8 cellular contexts compared by ENCODE assay signal in genomic region chr16:71894229-71894920, GRCh38. TPM values are rescaled to one million over a fixed set of nuclear protein-coding genes. Genes with fewer than 3 reads are reported as not detected.
DNase-seq lines count a peak whose midpoint lies in the region; ATAC-seq and TF ChIP-seq lines count a peak whose summit lies in the region.

No MANE protein-coding gene starts in this region.

- TF ChIP-seq EP300 in tibial nerve (IDR thresholded peaks at IDR 0.05): peak in 1 of 2 donors; percentile 33

- 1% methylated on average over 17 to 30 of the region's 31 CpGs for WGBS in esophagus squamous epithelium, 2 donors
- 0% methylated on average over 31 of the region's 31 CpGs for WGBS in tibial nerve, 2 donors

- TF ChIP-seq CTCF in esophagus squamous epithelium (IDR thresholded peaks at IDR 0.05) (peak in 1 of 6 experiments; percentile 9), tibial nerve (IDR thresholded peaks at IDR 0.05) (no peak)

- peaks cover 10 to 41% (median 27%) of the 10 kb centered on the region in 3 donors for H3K4me1 ChIP-seq in esophagus squamous epithelium
- H3K4me1 ChIP-seq in tibial nerve: peaks cover 0 to 35% (median 15%) of the 10 kb centered on the region in 4 donors

- H3K4me3 ChIP-seq in esophagus squamous epithelium: peak overlapping the region; percentile 76 to 91 (median 84)
- H3K4me3 ChIP-seq in tibial nerve: peak overlapping the region; percentile 77 to 94 (median 92)

- H3K27ac ChIP-seq in esophagus squamous epithelium (peak overlapping the region; percentile 96 to 99 (median 98)), tibial nerve (peak overlapping the region; percentile 95 to 100 (median 99))

- H3K27me3 ChIP-seq in esophagus squamous epithelium (no peaks in the 10 kb centered on the region), tibial nerve (no peaks in the 10 kb centered on the region)

- no peaks in the 10 kb centered on the region for H3K36me3 ChIP-seq in esophagus squamous epithelium
- H3K36me3 ChIP-seq in tibial nerve: no peaks in the 10 kb centered on the region

- peak; percentile 49 to 66 for DNase-seq in NCI-H524 (lab: John Stamatoyannopoulos, UW)
- DNase-seq in NCI-H524 treated with DMSO at 0.1 percent for 48 hours (lab: John Stamatoyannopoulos, UW): no peak
- peak; percentile 52 for DNase-seq in NCI-H345 (lab: John Stamatoyannopoulos, UW)
- peak; percentile 14 for DNase-seq in activated T-cell treated with anti-CD3 and anti-CD28 coated beads for 4 hours
- DNase-seq in esophagus squamous epithelium (lab: John Stamatoyannopoulos, UW): no peak
- peak; percentile 56 for DNase-seq in myocyte (ENCODE audit: low read depth)
- DNase-seq in tibial nerve (ENCODE audit: low spot score in 2 of 2): peak; percentile 23 to 54

- no peak for TF ChIP-seq POLR2A in esophagus squamous epithelium (IDR thresholded peaks at IDR 0.05)
- peak in 1 of 2 donors; percentile 14 for TF ChIP-seq POLR2A in tibial nerve (IDR thresholded peaks at IDR 0.05)

- intact Hi-C loops in esophagus squamous epithelium (cut with DNase I): no loop called here

- H3K9me3 ChIP-seq in esophagus squamous epithelium (no peaks in the 10 kb centered on the region), tibial nerve (no peaks in the 10 kb centered on the region)

- peak; percentile 6 for ATAC-seq in HG02763 (IDR thresholded peaks at IDR 0.05; ENCODE audit: unreplicated experiment)

RNA-seq across cellular contexts. Expression of gene IST1, which starts 1.0 kb away (rescaled TPM):
- total RNA-seq in esophagus squamous epithelium: 100 to 1,000 TPM; 115 to 172 (median 153) TPM
- total RNA-seq in myocyte: 246 and 256 TPM in 2 replicates
- 147 TPM for polyA plus RNA-seq in myocyte (2012)
- 100 to 1,000 TPM; 169 to 244 (median 204) TPM for total RNA-seq in tibial nerve

RNA-seq across cellular contexts. Expression of gene ZNF821, which starts 10.4 kb away (rescaled TPM):
- total RNA-seq in esophagus squamous epithelium: 1 to 10 TPM; 2.5 to 8.2 (median 4.0) TPM
- total RNA-seq in myocyte: 5.3 and 7.1 TPM in 2 replicates
- 9.2 TPM for polyA plus RNA-seq in myocyte (2012)
- 10 to 100 TPM in 1 of 4 donors, 1 to 10 TPM in 3; 3.5 to 18.9 (median 4.3) TPM for total RNA-seq in tibial nerve

RNA-seq across cellular contexts. Expression of gene ATXN1L, which starts 48.6 kb away (rescaled TPM):
- total RNA-seq in esophagus squamous epithelium (10 to 100 TPM in 3 of 4 donors, 1 to 10 TPM in 1; 8.9 to 23.8 (median 15.6) TPM), myocyte (10.6 and 10.7 TPM in 2 replicates), tibial nerve (10 to 100 TPM; 24.9 to 35.1 (median 30.0) TPM)
- polyA plus RNA-seq in myocyte (2012): 15.4 TPM

Comparison
In these comparisons a context has a peak if more than half of its experiments do, and no peak if none do; other contexts are left out.
1. DNase-seq: peak in NCI-H524 (2 of 2), NCI-H345 (single experiment), activated T-cell treated with anti-CD3 and anti-CD28 coated beads for 4 hours (single experiment), myocyte (single experiment) and tibial nerve (2 of 2); none in NCI-H524 treated with DMSO at 0.1 percent for 48 hours (single experiment) and esophagus squamous epithelium (single experiment).